ENCODE assay signal across 1 cellular context in genomic region chr7:150382844-150383225, GRCh38.
A peak's percentile ranks its signal among the peaks of the same experiment; 100 is the strongest.
TF ChIP-seq lines count a peak whose summit lies in the region.

No MANE protein-coding gene starts in this region.

TF ChIP-seq in GM12878, 131 proteins besides CTCF, POLR2A, EP300 and RAD21:
- TF ChIP-seq PAX5 (IDR thresholded peaks at IDR 0.05; ENCODE audit: borderline replicate concordance, low read depth, low read length) (no peak), PRDM15 (CRISPR knock-in tag; IDR thresholded peaks at IDR 0.05) (no peak), HDAC2 (IDR thresholded peaks at IDR 0.05) (no peak), ATF3 (IDR thresholded peaks at IDR 0.05; ENCODE audit: borderline replicate concordance, extremely low read depth, low read depth, low read length) (no peak), BCL3 (IDR thresholded peaks at IDR 0.05; ENCODE audit: borderline replicate concordance, insufficient read depth, low read depth, low read length, poor library complexity, severe bottlenecking) (no peak), SIN3A (IDR thresholded peaks at IDR 0.05; ENCODE audit: low read depth, low read length) (no peak), BCL11A (IDR thresholded peaks at IDR 0.05; ENCODE audit: low read depth, low read length) (no peak), MLLT1 (IDR thresholded peaks at IDR 0.05) (no peak), ZNF687 (IDR thresholded peaks at IDR 0.05) (peak; percentile 27; the same call in 1 of the 2 replicates), ETV6 (conservative IDR thresholded peaks at IDR 0.05 in 1 of 2, IDR thresholded peaks at IDR 0.05 in 1 of 2; ENCODE audit: borderline replicate concordance in 1 of 2, low read depth in 1 of 2) (no peak), MYB (IDR thresholded peaks at IDR 0.05; ENCODE audit: borderline replicate concordance, low read depth, low read length) (no peak), STAT1 (conservative IDR thresholded peaks at IDR 0.05) (no peak), RUNX3 (IDR thresholded peaks at IDR 0.05; ENCODE audit: low read length) (no peak), ATF7 (IDR thresholded peaks at IDR 0.05; ENCODE audit: low read depth) (0 out of 2 replicates have a peak, but pooled peaks have one; percentile 17), ASH2L (IDR thresholded peaks at IDR 0.05; ENCODE audit: borderline replicate concordance, low read depth) (no peak), TAF1 (IDR thresholded peaks at IDR 0.05; ENCODE audit: borderline replicate concordance, low read depth, low read length) (no peak), SREBF1 (IDR thresholded peaks at IDR 0.05; ENCODE audit: low read length) (no peak), ZNF384 (IDR thresholded peaks at IDR 0.05; ENCODE audit: borderline replicate concordance, low read depth, low read length) (no peak), SP1 (IDR thresholded peaks at IDR 0.05; ENCODE audit: low read depth, low read length) (no peak), POLR2AphosphoS5 (IDR thresholded peaks at IDR 0.05; ENCODE audit: low read length) (no peak), POLR2AphosphoS2 (IDR thresholded peaks at IDR 0.05; ENCODE audit: low read depth, low read length) (no peak), FOS (IDR thresholded peaks at IDR 0.05; ENCODE audit: borderline replicate concordance, extremely low read depth, insufficient read length) (no peak), SMARCA5 (IDR thresholded peaks at IDR 0.05) (no peak), BMI1 (IDR thresholded peaks at IDR 0.05; ENCODE audit: borderline replicate concordance) (no peak), ZBED1 (IDR thresholded peaks at IDR 0.05; ENCODE audit: borderline replicate concordance) (no peak), SMAD5 (IDR thresholded peaks at IDR 0.05; ENCODE audit: low read depth) (no peak), MTA2 (IDR thresholded peaks at IDR 0.05; ENCODE audit: low read depth) (0 out of 2 replicates have a peak, but pooled peaks have one; percentile 12), MEF2B (IDR thresholded peaks at IDR 0.05; ENCODE audit: partially characterized antibody, poor library complexity, severe bottlenecking) (peak; percentile 31), GABPA (IDR thresholded peaks at IDR 0.05; ENCODE audit: low read depth) (no peak), NFXL1 (IDR thresholded peaks at IDR 0.05; ENCODE audit: borderline replicate concordance) (no peak), SRF (IDR thresholded peaks at IDR 0.05; ENCODE audit: low read depth in 2 of 2, low read length in 2 of 2) (no peak), BHLHE40 (IDR thresholded peaks at IDR 0.05; ENCODE audit: borderline replicate concordance in 1 of 2, low read depth in 2 of 2, low read length in 1 of 2) (peak; percentile 70 to 75; a peak in 3 of 4 replicates)
